10 cellular contexts compared by ENCODE assay signal in the genomic region with DNA sequence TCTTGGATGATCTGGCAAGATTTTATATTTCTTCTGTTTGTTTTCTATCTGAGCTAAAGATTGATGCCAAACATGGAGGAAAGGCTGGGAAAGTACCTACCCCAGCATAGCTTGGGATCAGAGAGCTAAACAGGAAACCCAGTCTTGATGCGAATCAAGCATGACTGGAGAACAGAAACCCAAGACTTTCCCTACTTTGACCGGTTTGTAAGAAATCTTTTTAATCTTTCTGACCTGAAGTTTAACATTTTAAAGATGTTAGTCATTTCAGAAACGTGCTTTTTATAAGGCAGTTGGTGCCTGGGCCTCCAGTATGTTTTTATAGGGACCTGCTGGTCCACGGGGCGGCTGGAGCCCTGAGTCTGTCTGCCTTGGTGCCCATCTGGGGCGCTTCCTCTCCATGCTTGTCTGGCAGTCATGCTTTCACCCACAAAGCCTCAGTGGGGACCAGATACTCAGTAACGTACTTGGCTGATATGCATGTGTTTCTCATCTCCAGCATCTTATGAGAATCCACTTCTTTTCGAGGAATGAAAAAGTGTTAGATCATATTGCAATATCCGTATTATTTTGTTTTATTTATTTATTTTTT.
DNase-seq lines count a peak whose midpoint lies in the region; ATAC-seq, FAIRE-seq and TF ChIP-seq lines count a peak whose summit lies in the region.
"Had no signal": no experiment of that assay in that cellular context is flagged by ENCODE, and none has a peak within 500 bp of the region (broad histone marks: within the 10 kb centered on the region; RNA-seq: fewer than 3 reads in every experiment).

No MANE protein-coding gene starts in this region.

- dilution Hi-C loops in endothelial cell of umbilical vein (cut with MboI; ENCODE audit: extremely low pct_ligation_motif_present, low sequenced_read_pairs) = no loop called here

- POLR2A ChIA-PET in endothelial cell of umbilical vein (lab: Charles Lee) = no interaction called here

- no peak overlapping the region for H3K27ac ChIP-seq in endothelial cell of umbilical vein (ENCODE audit: insufficient read depth, low read depth, low read length)
- H3K27ac ChIP-seq: heart right ventricle, neural progenitor cell had no signal

- peak; percentile 59 for FAIRE-seq in endothelial cell of umbilical vein (lab: Jason Lieb, UNC)

- no peak for TF ChIP-seq POLR2A in endothelial cell of umbilical vein (IDR thresholded peaks at IDR 0.05; ENCODE audit: low read depth, low read length)

- no peak for TF ChIP-seq CTCF in endothelial cell of umbilical vein (IDR thresholded peaks at IDR 0.05; ENCODE audit: extremely low read depth in 1 of 2, insufficient read depth in 1 of 2, low read depth in 1 of 2, low read length in 2 of 2)

- intact Hi-C loops in endothelial cell of umbilical vein (cut with micrococcal nuclease) = no loop called here

- CTCF ChIA-PET in endothelial cell of umbilical vein (lab: Charles Lee) = interaction anchor here (1.6 kb wide), 1 partner anchor 18 kb away, joined by 4 read pairs; no protein-coding TSS in a partner anchor

- H3K36me3 ChIP-seq in endothelial cell of umbilical vein (ENCODE audit: control insufficient read depth in 2 of 2, extremely low read depth in 1 of 2, insufficient read depth in 2 of 2, low read length in 2 of 2) = no peaks in the 10 kb centered on the region
- H3K36me3 ChIP-seq: heart right ventricle, neural progenitor cell had no signal

- BruUV-seq in endothelial cell of umbilical vein (replicated peaks; lab: Mats Ljungman, UMichigan) = no TSS peak

- H3K9ac ChIP-seq in endothelial cell of umbilical vein (replicated peaks; ENCODE audit: extremely low read depth, insufficient read depth, low read length) = no peak overlapping the region
- H3K9ac ChIP-seq: neural progenitor cell had no signal

- peak; percentile 97 for ATAC-seq in GM18511 (IDR thresholded peaks at IDR 0.05; ENCODE audit: unreplicated experiment)
- ATAC-seq in GM21360 (IDR thresholded peaks at IDR 0.05; ENCODE audit: unreplicated experiment) = peak; percentile 90
- peak; percentile 86 for ATAC-seq in HG03342 (IDR thresholded peaks at IDR 0.05; ENCODE audit: unreplicated experiment)
- ATAC-seq: heart right ventricle had no signal

- H3K4me2 ChIP-seq in endothelial cell of umbilical vein (ENCODE audit: insufficient read depth, low read length) = no peak overlapping the region
- H3K4me2 ChIP-seq: neural progenitor cell had no signal

- H2AFZ ChIP-seq in endothelial cell of umbilical vein (ENCODE audit: low read depth, low read length) = no peak overlapping the region
- H2AFZ ChIP-seq: neural progenitor cell had no signal

- no peaks in the 10 kb centered on the region for H3K27me3 ChIP-seq in endothelial cell of umbilical vein (ENCODE audit: control insufficient read depth in 2 of 2, insufficient read depth in 2 of 2, low read length in 2 of 2)
- H3K27me3 ChIP-seq: heart right ventricle, neural progenitor cell had no signal

- H3K4me3 ChIP-seq in endothelial cell of umbilical vein (replicated peaks in 1 of 3; ENCODE audit: insufficient read depth in 1 of 3, low read depth in 1 of 3, low read length in 3 of 3) = no peak overlapping the region
- H3K4me3 ChIP-seq: heart right ventricle, neural progenitor cell had no signal

- H4K20me1 ChIP-seq in endothelial cell of umbilical vein (replicated peaks; ENCODE audit: control insufficient read depth, extremely low read depth, insufficient read depth, low read length) = no peaks in the 10 kb centered on the region

- DNase-seq in endothelial cell of umbilical vein (ENCODE audit: low read depth, low spot score) = peak; percentile 10
- no peak for DNase-seq in NOMO-1 treated with DMSO at 0.1 percent for 48 hours (lab: John Stamatoyannopoulos, UW; ENCODE audit: unreplicated experiment)
- no peak for DNase-seq in NCI-H446 (lab: John Stamatoyannopoulos, UW)
- no peak for DNase-seq in NCI-H524 (lab: John Stamatoyannopoulos, UW)
- DNase-seq: heart right ventricle, MM.1S had no signal

- no peaks in the 10 kb centered on the region for H3K79me2 ChIP-seq in endothelial cell of umbilical vein (ENCODE audit: control insufficient read depth, insufficient read depth, low read length)

- H3K4me1 ChIP-seq in endothelial cell of umbilical vein (ENCODE audit: control insufficient read depth, extremely low read depth, insufficient read depth, low read length) = no peaks in the 10 kb centered on the region
- H3K4me1 ChIP-seq: heart right ventricle had no signal

- H3K9me1 ChIP-seq in endothelial cell of umbilical vein (replicated peaks; ENCODE audit: control insufficient read depth, extremely low read depth, insufficient read depth, low read length) = no peaks in the 10 kb centered on the region

- H3K9me3 ChIP-seq in endothelial cell of umbilical vein (replicated peaks; ENCODE audit: control insufficient read depth, insufficient read depth, low read length) = no peaks in the 10 kb centered on the region
- H3K9me3 ChIP-seq: heart right ventricle had no signal

TF ChIP-seq in endothelial cell of umbilical vein, 7 proteins besides CTCF, POLR2A, EP300 and RAD21:
- TF ChIP-seq GATA2 (IDR thresholded peaks at IDR 0.05; ENCODE audit: insufficient read depth, insufficient read length, low read depth, low read length) (no peak), FOS (IDR thresholded peaks at IDR 0.05; ENCODE audit: borderline replicate concordance, insufficient read depth, low read length) (no peak), MYC (IDR thresholded peaks at IDR 0.05; ENCODE audit: low read depth, low read length) (no peak), EZH2 (IDR thresholded peaks at IDR 0.05; ENCODE audit: borderline replicate concordance, low read depth, low read length, severe bottlenecking) (no peak), JUN (IDR thresholded peaks at IDR 0.05; ENCODE audit: borderline replicate concordance, insufficient read depth, insufficient read length, low read depth) (no peak), POLR2AphosphoS5 (IDR thresholded peaks at IDR 0.05; ENCODE audit: insufficient read depth, low read depth, low read length) (no peak)
- TF ChIP-seq, protein P1, sequence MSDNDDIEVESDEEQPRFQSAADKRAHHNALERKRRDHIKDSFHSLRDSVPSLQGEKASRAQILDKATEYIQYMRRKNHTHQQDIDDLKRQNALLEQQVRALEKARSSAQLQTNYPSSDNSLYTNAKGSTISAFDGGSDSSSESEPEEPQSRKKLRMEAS (IDR thresholded peaks at IDR 0.05; ENCODE audit: insufficient read depth, insufficient read length) = no peak
